In genomic region chr3:143168518-143169192, GRCh38 we compare ENCODE assay signal across 12 cellular contexts. TPM values are rescaled to one million over a fixed set of nuclear protein-coding genes. Genes with fewer than 3 reads are reported as not detected.
DNase-seq lines count a peak whose midpoint lies in the region; ATAC-seq lines count a peak whose summit lies in the region.
"Had no signal": no experiment of that assay in that cellular context is flagged by ENCODE, and none has a peak within 500 bp of the region (broad histone marks: within the 10 kb centered on the region; RNA-seq: fewer than 3 reads in every experiment).

No MANE protein-coding gene starts in this region.

- H3K36me3 Mint-ChIP-seq in activated CD4-positive, alpha-beta T cell treated with anti-CD3 and anti-CD28 coated beads, Interleukin-2, amount 10 ng/mL, durations not matched to agents 7 days and 5 days (ENCODE audit: low read depth), result peaks cover 18% of the 10 kb centered on the region
- H3K36me3 Mint-ChIP-seq in activated naive CD8-positive, alpha-beta T cell treated with anti-CD3 and anti-CD28 coated beads for 36 hours, result peaks cover 25% of the 10 kb centered on the region
- peaks cover 0 to 16% (median 0%) of the 10 kb centered on the region in 5 donors for H3K36me3 Mint-ChIP-seq in naive thymus-derived CD4-positive, alpha-beta T cell

- peaks cover 17 to 58% of the 10 kb centered on the region in 2 donors for H3K4me1 ChIP-seq in naive thymus-derived CD4-positive, alpha-beta T cell (ENCODE audit: control insufficient read depth in 2 of 2, insufficient read depth in 2 of 2, low read length in 2 of 2)

- intact Hi-C loops in naive thymus-derived CD4-positive, alpha-beta T cell (cut with micrococcal nuclease), result no loop called here

- no peak for DNase-seq in activated CD4-positive, alpha-beta T cell treated with anti-CD3 and anti-CD28 coated beads, Interleukin-2, amount 10 ng/mL, durations not matched to agents 7 days and 5 days
- DNase-seq in activated CD4-positive, alpha-beta T cell treated with anti-CD3 and anti-CD28 coated beads, Interleukin-2, amount 50 U/mL, for 48 hours, result no peak
- DNase-seq in LHCN-M2 (ENCODE audit: low read depth) (peak; percentile 15), DMS79 treated with DMSO at 0.1 percent for 48 hours (lab: John Stamatoyannopoulos, UW) (no peak), amniotic stem cell (lab: John Stamatoyannopoulos, UW) (no peak)
- no peak for DNase-seq in activated naive CD8-positive, alpha-beta T cell treated with anti-CD3 and anti-CD28 coated beads for 36 hours
- no peak for DNase-seq in naive thymus-derived CD4-positive, alpha-beta T cell
- DNase-seq: MG63 had no signal

- no peaks in the 10 kb centered on the region for H3K27me3 Mint-ChIP-seq in activated CD4-positive, alpha-beta T cell treated with anti-CD3 and anti-CD28 coated beads, Interleukin-2, amount 10 ng/mL, durations not matched to agents 7 days and 5 days
- H3K27me3 Mint-ChIP-seq in activated naive CD8-positive, alpha-beta T cell treated with anti-CD3 and anti-CD28 coated beads for 36 hours, result no peaks in the 10 kb centered on the region
- H3K27me3 Mint-ChIP-seq in naive thymus-derived CD4-positive, alpha-beta T cell, result no peaks in the 10 kb centered on the region

- H3K27ac ChIP-seq in naive thymus-derived CD4-positive, alpha-beta T cell (ENCODE audit: low read depth, low read length), result no peak overlapping the region
- H3K27ac ChIP-seq: cardiac muscle cell, parathyroid adenoma had no signal

- no peak for ATAC-seq in naive thymus-derived CD4-positive, alpha-beta T cell
- ATAC-seq in GM21390 (IDR thresholded peaks at IDR 0.05; ENCODE audit: unreplicated experiment), result no peak

- no peaks in the 10 kb centered on the region for H3K27me3 ChIP-seq in naive thymus-derived CD4-positive, alpha-beta T cell (ENCODE audit: control insufficient read depth in 2 of 2, insufficient read depth in 2 of 2, low read length in 2 of 2)
- H3K27me3 ChIP-seq: cardiac muscle cell, MG63 had no signal

- POLR2A ChIA-PET in activated CD4-positive, alpha-beta T cell treated with anti-CD3 and anti-CD28 coated beads, Interleukin-2, amount 10 ng/mL, durations not matched to agents 7 days and 5 days (lab: Charles Lee), result no interaction called here
- POLR2A ChIA-PET in naive thymus-derived CD4-positive, alpha-beta T cell (lab: Charles Lee), result no interaction called here

- no peak overlapping the region for H3K4me3 Mint-ChIP-seq in activated CD4-positive, alpha-beta T cell treated with anti-CD3 and anti-CD28 coated beads, Interleukin-2, amount 10 ng/mL, durations not matched to agents 7 days and 5 days
- peak overlapping the region; percentile 22 for H3K4me3 Mint-ChIP-seq in activated naive CD8-positive, alpha-beta T cell treated with anti-CD3 and anti-CD28 coated beads for 36 hours
- H3K4me3 Mint-ChIP-seq in naive thymus-derived CD4-positive, alpha-beta T cell, result peak overlapping the region in 7 of 10 donors; percentile 4 to 85 (median 41)
- H3K4me3 Mint-ChIP-seq: mesothelial cell of epicardium had no signal

- no peaks in the 10 kb centered on the region for H3K36me3 ChIP-seq in naive thymus-derived CD4-positive, alpha-beta T cell (ENCODE audit: control insufficient read depth in 2 of 3, insufficient read depth in 3 of 3, low read length in 3 of 3)
- H3K36me3 ChIP-seq: cardiac muscle cell, MG63 had no signal

- no peaks in the 10 kb centered on the region for H3K9me3 ChIP-seq in naive thymus-derived CD4-positive, alpha-beta T cell (ENCODE audit: control insufficient read depth in 2 of 3, low read length in 3 of 3)

- CTCF ChIA-PET in activated CD4-positive, alpha-beta T cell treated with anti-CD3 and anti-CD28 coated beads, Interleukin-2, amount 10 ng/mL, durations not matched to agents 7 days and 5 days (lab: Charles Lee), result no interaction called here
- CTCF ChIA-PET in naive thymus-derived CD4-positive, alpha-beta T cell (lab: Charles Lee), result interaction anchor here (1.3 kb wide), 1 partner anchor 48 kb away, joined by 5 read pairs; no protein-coding TSS in a partner anchor

- no peak overlapping the region for H3K4me3 ChIP-seq in naive thymus-derived CD4-positive, alpha-beta T cell (ENCODE audit: low read length)
- H3K4me3 ChIP-seq: cardiac muscle cell, MG63 had no signal

- H3K9me3 Mint-ChIP-seq in activated CD4-positive, alpha-beta T cell treated with anti-CD3 and anti-CD28 coated beads, Interleukin-2, amount 10 ng/mL, durations not matched to agents 7 days and 5 days, result peaks cover 17% of the 10 kb centered on the region
- peaks cover 19% of the 10 kb centered on the region for H3K9me3 Mint-ChIP-seq in activated naive CD8-positive, alpha-beta T cell treated with anti-CD3 and anti-CD28 coated beads for 36 hours
- peaks cover 0 to 9% (median 6%) of the 10 kb centered on the region in 11 donors for H3K9me3 Mint-ChIP-seq in naive thymus-derived CD4-positive, alpha-beta T cell

- H3K27ac Mint-ChIP-seq in activated CD4-positive, alpha-beta T cell treated with anti-CD3 and anti-CD28 coated beads, Interleukin-2, amount 10 ng/mL, durations not matched to agents 7 days and 5 days, result peak overlapping the region; percentile 2
- peak overlapping the region; percentile 99 for H3K27ac Mint-ChIP-seq in activated naive CD8-positive, alpha-beta T cell treated with anti-CD3 and anti-CD28 coated beads for 36 hours
- peak overlapping the region; percentile 64 to 95 (median 91) for H3K27ac Mint-ChIP-seq in naive thymus-derived CD4-positive, alpha-beta T cell
- H3K27ac Mint-ChIP-seq: mesothelial cell of epicardium had no signal

- H3K4me1 Mint-ChIP-seq in activated CD4-positive, alpha-beta T cell treated with anti-CD3 and anti-CD28 coated beads, Interleukin-2, amount 10 ng/mL, durations not matched to agents 7 days and 5 days, result peaks cover 71% of the 10 kb centered on the region
- peaks cover 78% of the 10 kb centered on the region for H3K4me1 Mint-ChIP-seq in activated naive CD8-positive, alpha-beta T cell treated with anti-CD3 and anti-CD28 coated beads for 36 hours
- H3K4me1 Mint-ChIP-seq in naive thymus-derived CD4-positive, alpha-beta T cell, result peaks cover 74 to 96% (median 89%) of the 10 kb centered on the region in 7 donors

RNA-seq across cellular contexts. Expression of gene CHST2, which starts 49.1 kb away (rescaled TPM):
- total RNA-seq in activated CD4-positive, alpha-beta T cell treated with anti-CD3 and anti-CD28 coated beads, Interleukin-2, amount 10 ng/mL, durations not matched to agents 7 days and 5 days, result 1 to 10 TPM; 1.3 to 1.7 TPM
- 20.1 and 30.3 TPM in 2 replicates for total RNA-seq in LHCN-M2 (2014; rRNA removed)
- polyA plus RNA-seq in LHCN-M2 (2012), result 10.3 TPM
- 10 to 100 TPM; 12.0 to 13.2 TPM for total RNA-seq in activated naive CD8-positive, alpha-beta T cell treated with anti-CD3 and anti-CD28 coated beads for 36 hours
- 10 to 100 TPM in 1 of 5 experiments, 1 to 10 TPM in 4; 3.4 to 12.3 (median 4.5) TPM for total RNA-seq in naive thymus-derived CD4-positive, alpha-beta T cell
- polyA plus RNA-seq in naive thymus-derived CD4-positive, alpha-beta T cell, result 10 to 100 TPM in 1 of 2 donors, 1 to 10 TPM in 1; 6.6 to 11.5 TPM

Comparison
In these comparisons a context has a peak if more than half of its experiments do, and no peak if none do; other contexts are left out.
1. H3K27ac Mint-ChIP-seq: peak in every context shown above with its lines; median percentile 99 in activated naive CD8-positive, alpha-beta T cell treated with anti-CD3 and anti-CD28 coated beads for 36 hours; 91 in naive thymus-derived CD4-positive, alpha-beta T cell; 2 in activated CD4-positive, alpha-beta T cell treated with anti-CD3 and anti-CD28 coated beads, Interleukin-2, amount 10 ng/mL, durations not matched to agents 7 days and 5 days.